Comparison of ENCODE assay signal across 14 cellular contexts in the genomic region with DNA sequence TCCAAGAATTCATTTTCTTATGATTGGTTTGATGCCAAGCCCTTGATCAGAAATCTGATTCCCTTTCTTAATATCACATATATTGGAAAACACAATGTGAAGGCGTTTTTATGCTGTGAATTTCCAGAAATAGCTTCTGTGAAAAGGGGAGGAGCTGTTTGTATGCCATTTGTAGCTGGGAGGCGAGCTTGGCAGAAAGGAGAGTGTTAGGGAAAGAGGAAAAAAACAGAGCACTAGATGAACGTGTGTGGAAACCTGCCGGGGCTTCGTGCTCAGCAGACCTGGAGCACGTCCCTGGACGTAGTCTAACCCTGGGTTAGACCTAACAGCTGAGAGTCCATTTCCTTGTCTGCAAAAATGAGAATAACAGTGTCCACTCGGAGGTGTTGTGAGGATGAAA. TPM values are rescaled to one million over a fixed set of nuclear protein-coding genes. Genes with fewer than 3 reads are reported as not detected.
"Had no signal": no experiment of that assay in that cellular context is flagged by ENCODE, and none has a peak within 500 bp of the region (broad histone marks: within the 10 kb centered on the region; RNA-seq: fewer than 3 reads in every experiment).

No MANE protein-coding gene starts in this region.

- H3K4me3 Mint-ChIP-seq: activated CD4-positive, alpha-beta memory T cell treated with anti-CD3 and anti-CD28 coated beads for 36 hours; activated naive CD8-positive, alpha-beta T cell treated with anti-CD3 and anti-CD28 coated beads for 36 hours; immature natural killer cell; nephron progenitor cell had no signal

- H3K27me3 ChIP-seq: SJSA1 had no signal

- H3K4me3 ChIP-seq: pancreas, SJSA1, skin epidermis had no signal

- H3K27ac ChIP-seq: pancreas, SJSA1, skin epidermis, VCaP had no signal

- DNase-seq: activated CD4-positive, alpha-beta memory T cell treated with anti-CD3 and anti-CD28 coated beads for 36 hours; activated gamma-delta T cell treated with Interleukin-2 at 50 U/mL for 16 hours; activated naive CD8-positive, alpha-beta T cell treated with anti-CD3 and anti-CD28 coated beads for 36 hours; activated T-cell treated with anti-CD3 and anti-CD28 coated beads, Interleukin-2, amount 50 U/mL, for 48 hours; dermis blood vessel endothelial cell; immature natural killer cell; nephron progenitor cell; pancreas; T-helper 9 cell; trophoblast cell had no signal

- H3K36me3 Mint-ChIP-seq: activated CD4-positive, alpha-beta memory T cell treated with anti-CD3 and anti-CD28 coated beads for 36 hours; activated naive CD8-positive, alpha-beta T cell treated with anti-CD3 and anti-CD28 coated beads for 36 hours; immature natural killer cell had no signal

- H3K4me1 ChIP-seq: pancreas had no signal

- ATAC-seq: esophagus mucosa, pancreas had no signal

- H3K36me3 ChIP-seq: pancreas, SJSA1 had no signal

- H3K9me3 ChIP-seq: pancreas, SJSA1 had no signal

- H3K9me3 Mint-ChIP-seq: activated CD4-positive, alpha-beta memory T cell treated with anti-CD3 and anti-CD28 coated beads for 36 hours; activated naive CD8-positive, alpha-beta T cell treated with anti-CD3 and anti-CD28 coated beads for 36 hours; immature natural killer cell had no signal

- H3K27ac Mint-ChIP-seq: activated CD4-positive, alpha-beta memory T cell treated with anti-CD3 and anti-CD28 coated beads for 36 hours; activated naive CD8-positive, alpha-beta T cell treated with anti-CD3 and anti-CD28 coated beads for 36 hours; immature natural killer cell; nephron progenitor cell had no signal

RNA-seq across cellular contexts. Expression of a gene that starts 3.4 kb away (rescaled TPM):
- total RNA-seq: activated CD4-positive, alpha-beta memory T cell treated with anti-CD3 and anti-CD28 coated beads for 36 hours had no signal
